Comparison of ENCODE assay signal across 8 cellular contexts in genomic region chr1:224502459-224503160, GRCh38.
DNase-seq lines count a peak whose midpoint lies in the region; ATAC-seq and TF ChIP-seq lines count a peak whose summit lies in the region.

No MANE protein-coding gene starts in this region.

- H3K9me3 Mint-ChIP-seq in effector memory CD8-positive, alpha-beta T cell = no peaks in the 10 kb centered on the region

- peak overlapping the region in 1 of 2 donors; percentile 42 for H3K27ac Mint-ChIP-seq in effector memory CD8-positive, alpha-beta T cell

- peak overlapping the region in 1 of 2 donors; percentile 38 for H3K4me3 ChIP-seq in duodenal mucosa (ENCODE audit: low read depth in 1 of 2, low read length in 2 of 2)

- H3K36me3 Mint-ChIP-seq in effector memory CD8-positive, alpha-beta T cell (ENCODE audit: insufficient read depth) = no peaks in the 10 kb centered on the region

- peak; percentile 0 for ATAC-seq in GM18909 (IDR thresholded peaks at IDR 0.05; ENCODE audit: poor library complexity, unreplicated experiment)
- ATAC-seq in omental fat pad (ENCODE audit: low FRiP score) = peak; percentile 7
- ATAC-seq in effector memory CD8-positive, alpha-beta T cell (replicated peaks) = no peak

- peaks cover 18% of the 10 kb centered on the region in 2 donors for H3K4me1 Mint-ChIP-seq in effector memory CD8-positive, alpha-beta T cell (ENCODE audit: low read depth in 2 of 2)

- peak; percentile 91 for DNase-seq in NCI-H2171 treated with DMSO at 0.1 percent for 48 hours (lab: John Stamatoyannopoulos, UW)
- DNase-seq in omental fat pad (ENCODE audit: low spot score) = no peak
- no peak for DNase-seq in DMS79 treated with DMSO at 0.1 percent for 48 hours (lab: John Stamatoyannopoulos, UW)
- no peak for DNase-seq in activated effector memory CD4-positive, alpha-beta T cell treated with Interleukin-2 at 50 U/mL for 16 hours
- DNase-seq in cerebellar nuclear complex (lab: John Stamatoyannopoulos, UW) = no peak
- no peak for DNase-seq in effector memory CD8-positive, alpha-beta T cell

- H3K4me1 ChIP-seq in duodenal mucosa (ENCODE audit: control insufficient read depth in 1 of 2, insufficient read depth in 2 of 2, low read length in 2 of 2) = peaks cover 45 to 57% of the 10 kb centered on the region in 2 donors

- H3K9me3 ChIP-seq in duodenal mucosa (ENCODE audit: control insufficient read depth in 1 of 2, low read length in 2 of 2) = no peaks in the 10 kb centered on the region

- no peak overlapping the region for H3K9ac ChIP-seq in duodenal mucosa (ENCODE audit: low read depth in 1 of 2, low read length in 2 of 2)

- no peaks in the 10 kb centered on the region for H3K27me3 ChIP-seq in duodenal mucosa (ENCODE audit: control insufficient read depth in 1 of 2, insufficient read depth in 2 of 2, low read length in 2 of 2)

- no peak for TF ChIP-seq CTCF in omental fat pad (IDR thresholded peaks at IDR 0.05)

- H3K4me3 Mint-ChIP-seq in effector memory CD8-positive, alpha-beta T cell = no peak overlapping the region

- no peaks in the 10 kb centered on the region for H3K27me3 Mint-ChIP-seq in effector memory CD8-positive, alpha-beta T cell

- peak overlapping the region; percentile 22 for H3K27ac ChIP-seq in duodenal mucosa (ENCODE audit: low read depth, low read length)

- H3K36me3 ChIP-seq in duodenal mucosa (ENCODE audit: control insufficient read depth in 1 of 2, insufficient read depth in 2 of 2, low read length in 2 of 2) = no peaks in the 10 kb centered on the region
